In the genomic region with DNA sequence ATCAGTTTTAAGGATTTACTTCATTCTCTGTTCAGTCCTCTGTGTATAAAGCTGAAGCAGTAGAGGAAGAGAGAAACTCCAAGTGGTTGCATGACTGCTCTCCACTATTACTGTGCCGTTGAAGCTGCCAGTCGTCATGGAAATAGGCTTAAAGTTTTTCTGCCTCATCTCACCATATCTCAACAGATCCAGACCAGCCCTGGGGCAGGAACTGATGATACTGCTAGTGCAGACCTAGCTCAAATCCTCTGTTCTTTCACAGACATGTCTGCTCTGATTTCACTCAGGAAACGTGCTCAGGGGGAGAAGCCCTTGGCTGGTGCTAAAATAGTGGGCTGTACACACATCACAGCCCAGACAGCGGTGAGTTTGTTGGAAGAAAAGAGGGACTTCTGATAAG, we compare ENCODE assay signal across 10 cellular contexts. TPM values are rescaled to one million over a fixed set of nuclear protein-coding genes. Genes with fewer than 3 reads are reported as not detected.
DNase-seq lines count a peak whose midpoint lies in the region; ATAC-seq and TF ChIP-seq lines count a peak whose summit lies in the region.
"Had no signal": no experiment of that assay in that cellular context is flagged by ENCODE, and none has a peak within 500 bp of the region (broad histone marks: within the 10 kb centered on the region; RNA-seq: fewer than 3 reads in every experiment).

No MANE protein-coding gene starts in this region.

- WGBS in SK-N-SH (ENCODE audit: low lambda C conversion rate) = 47% methylated on average over 4 of the region's 4 CpGs
- 58 to 76% methylated on average over 2 to 4 of the region's 4 CpGs for WGBS in gastroesophageal sphincter (ENCODE audit: low coverage in 1 of 2), 2 donors

- H3K27ac ChIP-seq in BLaER1 treated with 17β-estradiol and CSF1 and Interleukin-3, amounts not matched to agents 10 nM and 100 nM = peak overlapping the region; percentile 27 to 83 (median 74); a peak in 21 of 22 replicates
- H3K27ac ChIP-seq in SK-N-SH (ENCODE audit: low read depth in 2 of 2, low read length in 1 of 2) (peak overlapping the region in 1 of 2 experiments; percentile 92; a peak in 2 of 4 replicates), gastroesophageal sphincter (peak overlapping the region in 1 of 4 donors; percentile 2)

- CTCF ChIA-PET in SK-N-SH (lab: Yijun Ruan, JAX) = interaction anchor here (0.7 to 3.6 kb wide), 15 partner anchors 8 to 466 kb away, joined by 3 to 63 read pairs (median 6); partner anchors contain the start of gene AHCYL1

- TF ChIP-seq CTCF in SK-N-SH (IDR thresholded peaks at IDR 0.05) (no peak), gastroesophageal sphincter (IDR thresholded peaks at IDR 0.05) (no peak)

- no peaks in the 10 kb centered on the region for H3K9me2 ChIP-seq in SK-N-SH

- TF ChIP-seq EP300 in SK-N-SH (IDR thresholded peaks at IDR 0.05; ENCODE audit: borderline replicate concordance in 1 of 2, low read depth in 1 of 2, low read length in 1 of 2) = no peak
- TF ChIP-seq EP300 in gastroesophageal sphincter (IDR thresholded peaks at IDR 0.05) = no peak

- peaks cover 2 to 47% (median 14%) of the 10 kb centered on the region in 11 experiments; a peak in 18 of 22 replicates for H4K20me1 ChIP-seq in BLaER1 treated with 17β-estradiol and CSF1 and Interleukin-3, amounts not matched to agents 10 nM and 100 nM
- H4K20me1 ChIP-seq in SK-N-SH (ENCODE audit: insufficient read depth) = peaks cover 2% of the 10 kb centered on the region; the same call in 1 of the 2 replicates

- DNase-seq in SK-N-SH (peak; percentile 56), NCI-H128 (lab: John Stamatoyannopoulos, UW; ENCODE audit: unreplicated experiment) (no peak), AG08396 (ENCODE audit: low spot score) (no peak), GDM1 (lab: John Stamatoyannopoulos, UW) (no peak)
- DNase-seq: NCI-H2081 treated with DMSO at 0.1 percent for 48 hours, T1000 had no signal

- peaks cover 75 to 95% (median 84%) of the 10 kb centered on the region in 11 experiments for H3K36me3 ChIP-seq in BLaER1 treated with 17β-estradiol and CSF1 and Interleukin-3, amounts not matched to agents 10 nM and 100 nM
- H3K36me3 ChIP-seq in SK-N-SH (replicated peaks in 1 of 2; ENCODE audit: control insufficient read depth in 1 of 2, insufficient read depth in 2 of 2, low read length in 1 of 2) (peaks cover 64 to 78% of the 10 kb centered on the region in 2 experiments), gastroesophageal sphincter (peaks cover 11 to 84% of the 10 kb centered on the region in 2 donors)

- TF ChIP-seq RAD21 in SK-N-SH (IDR thresholded peaks at IDR 0.05; ENCODE audit: low read length) = no peak

- H3K4me1 ChIP-seq in BLaER1 treated with 17β-estradiol and CSF1 and Interleukin-3, amounts not matched to agents 10 nM and 100 nM = peaks cover 25 to 45% (median 28%) of the 10 kb centered on the region in 10 experiments
- H3K4me1 ChIP-seq in SK-N-SH (ENCODE audit: control insufficient read depth in 1 of 2, insufficient read depth in 2 of 2, low read depth in 1 of 2, low read length in 1 of 2) = peaks cover 0 to 21% of the 10 kb centered on the region in 2 experiments; a peak in 2 of 4 replicates
- peaks cover 3 to 26% (median 4%) of the 10 kb centered on the region in 3 donors for H3K4me1 ChIP-seq in gastroesophageal sphincter

- H3K4me2 ChIP-seq in BLaER1 treated with 17β-estradiol and CSF1 and Interleukin-3, amounts not matched to agents 10 nM and 100 nM = peak overlapping the region; percentile 52 to 84 (median 68)
- no peak overlapping the region for H3K4me2 ChIP-seq in SK-N-SH

- peaks cover 19% of the 10 kb centered on the region for H3K79me2 ChIP-seq in SK-N-SH (ENCODE audit: insufficient read depth)

- no peaks in the 10 kb centered on the region for H3K9me3 ChIP-seq in BLaER1 treated with 17β-estradiol and CSF1 and Interleukin-3, amounts not matched to agents 10 nM and 100 nM (replicated peaks in 1 of 11)
- H3K9me3 ChIP-seq in SK-N-SH (no peaks in the 10 kb centered on the region), gastroesophageal sphincter (no peaks in the 10 kb centered on the region)

- H3K9ac ChIP-seq in BLaER1 treated with 17β-estradiol and CSF1 and Interleukin-3, amounts not matched to agents 10 nM and 100 nM = peak overlapping the region; percentile 48 to 69 (median 62); a peak in 20 of 22 replicates
- H3K9ac ChIP-seq in SK-N-SH = no peak overlapping the region

- H3K27me3 ChIP-seq in BLaER1 treated with 17β-estradiol and CSF1 and Interleukin-3, amounts not matched to agents 10 nM and 100 nM = no peaks in the 10 kb centered on the region
- H3K27me3 ChIP-seq in SK-N-SH (ENCODE audit: insufficient read depth) (no peaks in the 10 kb centered on the region), gastroesophageal sphincter (no peaks in the 10 kb centered on the region)

- ATAC-seq in GM19328 (IDR thresholded peaks at IDR 0.05; ENCODE audit: unreplicated experiment) (peak; percentile 47), HG02973 (IDR thresholded peaks at IDR 0.05; ENCODE audit: unreplicated experiment) (peak; percentile 73), gastroesophageal sphincter (no peak)

- H3F3A ChIP-seq in SK-N-SH (replicated peaks; ENCODE audit: insufficient read depth) = peaks cover 4% of the 10 kb centered on the region

- H2AFZ ChIP-seq in SK-N-SH (ENCODE audit: low read depth) = no peak overlapping the region

- no peak for TF ChIP-seq POLR2A in gastroesophageal sphincter (IDR thresholded peaks at IDR 0.05)

- H3K4me3 ChIP-seq in BLaER1 treated with 17β-estradiol and CSF1 and Interleukin-3, amounts not matched to agents 10 nM and 100 nM = peak overlapping the region in 3 of 10 experiments; percentile 10 to 33 (median 21); a peak in 5 of 20 replicates
- H3K4me3 ChIP-seq in SK-N-SH (ENCODE audit: low read depth in 2 of 2, low read length in 1 of 2) (no peak overlapping the region), gastroesophageal sphincter (no peak overlapping the region)

- POLR2A ChIA-PET in SK-N-SH (lab: Yijun Ruan, JAX) = interaction anchor here (0.7 to 1.3 kb wide), 3 partner anchors 22 to 235 kb away, joined by 3 to 4 read pairs (median 4); partner anchors contain the start of genes AHCYL1 and STRIP1

TF ChIP-seq in SK-N-SH, 30 proteins besides CTCF, POLR2A, EP300 and RAD21 (continues in another document):
- TF ChIP-seq, protein P1, sequence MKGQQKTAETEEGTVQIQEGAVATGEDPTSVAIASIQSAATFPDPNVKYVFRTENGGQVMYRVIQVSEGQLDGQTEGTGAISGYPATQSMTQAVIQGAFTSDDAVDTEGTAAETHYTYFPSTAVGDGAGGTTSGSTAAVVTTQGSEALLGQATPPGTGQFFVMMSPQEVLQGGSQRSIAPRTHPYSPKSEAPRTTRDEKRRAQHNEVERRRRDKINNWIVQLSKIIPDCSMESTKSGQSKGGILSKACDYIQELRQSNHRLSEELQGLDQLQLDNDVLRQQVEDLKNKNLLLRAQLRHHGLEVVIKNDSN (IDR thresholded peaks at IDR 0.05; ENCODE audit: borderline replicate concordance, low read depth) = no peak
- TF ChIP-seq SMC3 (IDR thresholded peaks at IDR 0.05; ENCODE audit: low read depth, low read length) (no peak), PBX3 (IDR thresholded peaks at IDR 0.05) (no peak), TEAD4 (IDR thresholded peaks at IDR 0.05; ENCODE audit: borderline replicate concordance, insufficient read depth) (no peak), NFIC (IDR thresholded peaks at IDR 0.05; ENCODE audit: borderline replicate concordance) (no peak), FOSL2 (IDR thresholded peaks at IDR 0.05; ENCODE audit: borderline replicate concordance, low read depth) (no peak), FOXJ3 (CRISPR knock-in tag; IDR thresholded peaks at IDR 0.05) (peak; percentile 74), NRF1 (IDR thresholded peaks at IDR 0.05; ENCODE audit: low read depth, low read length) (no peak), RFX5 (IDR thresholded peaks at IDR 0.05; ENCODE audit: low read length) (no peak), JUND (IDR thresholded peaks at IDR 0.05) (no peak), YY1 (IDR thresholded peaks at IDR 0.05; ENCODE audit: low read depth) (no peak)
- TF ChIP-seq, protein P2, sequence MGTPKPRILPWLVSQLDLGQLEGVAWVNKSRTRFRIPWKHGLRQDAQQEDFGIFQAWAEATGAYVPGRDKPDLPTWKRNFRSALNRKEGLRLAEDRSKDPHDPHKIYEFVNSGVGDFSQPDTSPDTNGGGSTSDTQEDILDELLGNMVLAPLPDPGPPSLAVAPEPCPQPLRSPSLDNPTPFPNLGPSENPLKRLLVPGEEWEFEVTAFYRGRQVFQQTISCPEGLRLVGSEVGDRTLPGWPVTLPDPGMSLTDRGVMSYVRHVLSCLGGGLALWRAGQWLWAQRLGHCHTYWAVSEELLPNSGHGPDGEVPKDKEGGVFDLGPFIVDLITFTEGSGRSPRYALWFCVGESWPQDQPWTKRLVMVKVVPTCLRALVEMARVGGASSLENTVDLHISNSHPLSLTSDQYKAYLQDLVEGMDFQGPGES (IDR thresholded peaks at IDR 0.05; ENCODE audit: low read depth, low read length) = no peak

RNA-seq across cellular contexts. Expression of gene STRIP1, which starts 22.3 kb away (rescaled TPM):
- polyA plus RNA-seq in SK-N-SH (2012; rRNA removed) = 34.6 and 46.3 TPM in 2 replicates
- polyA plus RNA-seq in SK-N-SH (2012; cell fraction: cytosol; rRNA removed) = 19.4 and 26.7 TPM in 2 replicates
- 103 and 120 TPM in 2 replicates for polyA plus RNA-seq in SK-N-SH (2012; cell fraction: nucleus; rRNA removed)
- 10 to 100 TPM; 29.3 to 46.9 (median 35.9) TPM for total RNA-seq in gastroesophageal sphincter

RNA-seq across cellular contexts. Expression of gene AHCYL1, which starts 27.5 kb away (rescaled TPM):
- 39.7 and 49.0 TPM in 2 replicates for polyA plus RNA-seq in SK-N-SH (2012; rRNA removed)
- polyA plus RNA-seq in SK-N-SH (2012; cell fraction: cytosol; rRNA removed) = 46.8 and 49.0 TPM in 2 replicates
- polyA plus RNA-seq in SK-N-SH (2012; cell fraction: nucleus; rRNA removed) = 47.8 and 72.0 TPM in 2 replicates
- 100 to 1,000 TPM in 1 of 4 donors, 10 to 100 TPM in 3; 82.6 to 102 (median 92.4) TPM for total RNA-seq in gastroesophageal sphincter

RNA-seq across cellular contexts. Expression of gene ALX3, which starts 58.4 kb away (rescaled TPM):
- not detected in 2 replicates for polyA plus RNA-seq in SK-N-SH (2012; rRNA removed)
- polyA plus RNA-seq in SK-N-SH (2012; cell fraction: cytosol; rRNA removed) = not detected in 2 replicates
- polyA plus RNA-seq in SK-N-SH (2012; cell fraction: nucleus; rRNA removed) = not detected in 2 replicates
- total RNA-seq in gastroesophageal sphincter = not detected
